Comparison of ENCODE assay signal across 18 cellular contexts in genomic region chr6:76779068-76779467, GRCh38.
"Had no signal": no experiment of that assay in that cellular context is flagged by ENCODE, and none has a peak within 500 bp of the region (broad histone marks: within the 10 kb centered on the region; RNA-seq: fewer than 3 reads in every experiment).

No MANE protein-coding gene starts in this region.

- H3K4me1 ChIP-seq: gastrocnemius medialis had no signal

- H3K27ac ChIP-seq: gastrocnemius medialis, heart left ventricle, thoracic aorta had no signal

- ATAC-seq: activated naive CD8-positive, alpha-beta T cell treated with anti-CD3 and anti-CD28 coated beads, Interleukin-2, amount 50 U/mL, for 24 hours; activated T-helper 17 cell treated with anti-CD3 and anti-CD28 coated beads, Interleukin-2, amount 50 U/mL, for 72 hours; gastrocnemius medialis; left lobe of liver; naive thymus-derived CD8-positive, alpha-beta T cell; sciatic nerve had no signal

- H3K27me3 ChIP-seq: gastrocnemius medialis, heart left ventricle had no signal

- DNase-seq: activated CD4-positive, CD25-positive, alpha-beta regulatory T cell treated with anti-CD3 and anti-CD28 coated beads, Interleukin-2, amount 50 U/mL, for 72 hours; activated naive CD4-positive, alpha-beta T cell treated with Interleukin-2 at 50 U/mL for 16 hours; activated naive CD8-positive, alpha-beta T cell treated with anti-CD3 and anti-CD28 coated beads, Interleukin-2, amount 50 U/mL, for 24 hours; activated T-cell treated with anti-CD3 and anti-CD28 coated beads for 4 hours; aorta; dermis blood vessel endothelial cell; erythroblast; gastrocnemius medialis; heart left ventricle; islet precursor cell; mammary epithelial cell; naive thymus-derived CD8-positive, alpha-beta T cell; stimulated activated CD4-positive, alpha-beta T cell treated with anti-CD3 and anti-CD28 coated beads, Interleukin-1b, Interleukin-23, amount 100 ng/mL, for 48 hours; T-helper 2 cell had no signal

- H3K9me3 ChIP-seq: gastrocnemius medialis, heart left ventricle, thoracic aorta had no signal

- H3K4me3 ChIP-seq: gastrocnemius medialis, heart left ventricle, thoracic aorta had no signal

- H3K36me3 ChIP-seq: gastrocnemius medialis, heart left ventricle, thoracic aorta had no signal
